8 cellular contexts compared by ENCODE assay signal in the genomic region with DNA sequence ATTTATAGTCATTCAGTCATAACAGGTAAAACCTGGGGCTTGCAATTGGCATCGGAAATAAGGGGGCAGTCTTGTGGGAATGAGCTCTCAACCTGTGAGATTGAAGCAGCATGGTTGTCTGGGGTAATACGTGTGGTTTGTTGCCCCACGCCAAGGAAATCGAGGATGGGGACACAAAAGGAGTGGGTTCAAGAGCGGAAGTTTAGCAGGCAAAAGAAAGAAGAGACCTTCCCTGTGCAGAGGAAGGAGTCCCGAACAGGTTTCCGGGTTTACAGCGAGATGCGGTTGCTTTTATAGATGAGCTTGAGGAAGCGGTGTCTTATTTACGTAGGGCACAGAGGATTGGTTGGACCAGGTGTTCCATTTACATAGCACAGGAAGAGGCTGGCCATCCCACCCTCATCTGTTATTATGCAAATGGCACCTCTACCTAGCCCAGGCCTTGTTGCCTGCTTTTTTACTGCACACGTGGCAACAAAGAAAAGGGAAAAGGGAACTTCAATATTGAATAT. TPM values are rescaled to one million over a fixed set of nuclear protein-coding genes. Genes with fewer than 3 reads are reported as not detected.
DNase-seq lines count a peak whose midpoint lies in the region; ATAC-seq and TF ChIP-seq lines count a peak whose summit lies in the region.

No MANE protein-coding gene starts in this region.

- H3K4me3 Mint-ChIP-seq in activated naive CD8-positive, alpha-beta T cell treated with anti-CD3 and anti-CD28 coated beads, Interleukin-2, amount 10 ng/mL, durations not matched to agents 7 days and 5 days: peak overlapping the region; percentile 86

- peak; percentile 98 for DNase-seq in DMS153 (lab: John Stamatoyannopoulos, UW)
- peak; percentile 33 for DNase-seq in KG1 (lab: John Stamatoyannopoulos, UW)
- peak; percentile 94 for DNase-seq in SKM-1 (lab: John Stamatoyannopoulos, UW; ENCODE audit: unreplicated experiment)
- peak; percentile 61 for DNase-seq in activated naive CD8-positive, alpha-beta T cell treated with anti-CD3 and anti-CD28 coated beads, Interleukin-2, amount 10 ng/mL, durations not matched to agents 7 days and 5 days
- DNase-seq in left lung: no peak
- peak; percentile 34 for DNase-seq in stimulated activated naive CD4-positive, alpha-beta T cell treated with Interleukin-2 at 50 U/mL for 16 hours (lab: John Stamatoyannopoulos, UW)
- no peak for DNase-seq in HPDE6-E6E7 (ENCODE audit: extremely low spot score)

- peaks cover 13% of the 10 kb centered on the region for H3K36me3 Mint-ChIP-seq in activated naive CD8-positive, alpha-beta T cell treated with anti-CD3 and anti-CD28 coated beads, Interleukin-2, amount 10 ng/mL, durations not matched to agents 7 days and 5 days

- H3K9me3 ChIP-seq in left lung: peaks cover 0 to 12% of the 10 kb centered on the region in 2 donors

- POLR2A ChIA-PET in activated naive CD8-positive, alpha-beta T cell treated with anti-CD3 and anti-CD28 coated beads, Interleukin-2, amount 10 ng/mL, durations not matched to agents 7 days and 5 days (lab: Charles Lee): interaction anchor here (0.6 to 2.2 kb wide), 27 partner anchors 9 to 567 kb away, joined by 3 to 50 read pairs (median 6); partner anchors contain the start of genes DONSON, IFNAR1, IFNGR2 and IL10RB

- peak overlapping the region; percentile 54 to 92 for H3K27ac ChIP-seq in left lung

- peaks cover 0 to 57% of the 10 kb centered on the region in 2 donors for H3K4me1 ChIP-seq in left lung

- no peak for TF ChIP-seq CTCF in left lung (IDR thresholded peaks at IDR 0.05)

- H3K27me3 Mint-ChIP-seq in activated naive CD8-positive, alpha-beta T cell treated with anti-CD3 and anti-CD28 coated beads, Interleukin-2, amount 10 ng/mL, durations not matched to agents 7 days and 5 days: no peaks in the 10 kb centered on the region

- H3K4me1 Mint-ChIP-seq in activated naive CD8-positive, alpha-beta T cell treated with anti-CD3 and anti-CD28 coated beads, Interleukin-2, amount 10 ng/mL, durations not matched to agents 7 days and 5 days: peaks cover 22% of the 10 kb centered on the region

- H3K27ac Mint-ChIP-seq in activated naive CD8-positive, alpha-beta T cell treated with anti-CD3 and anti-CD28 coated beads, Interleukin-2, amount 10 ng/mL, durations not matched to agents 7 days and 5 days: peak overlapping the region; percentile 86

- H3K4me3 ChIP-seq in left lung: peak overlapping the region in 1 of 2 donors; percentile 17

- peaks cover 11% of the 10 kb centered on the region for H3K9me3 Mint-ChIP-seq in activated naive CD8-positive, alpha-beta T cell treated with anti-CD3 and anti-CD28 coated beads, Interleukin-2, amount 10 ng/mL, durations not matched to agents 7 days and 5 days

- no peaks in the 10 kb centered on the region for H3K27me3 ChIP-seq in left lung

- peak; percentile 84 for ATAC-seq in activated naive CD8-positive, alpha-beta T cell treated with anti-CD3 and anti-CD28 coated beads, Interleukin-2, amount 10 ng/mL, durations not matched to agents 7 days and 5 days (ENCODE audit: low read depth)
- ATAC-seq in left lung (peak; percentile 14), GM21390 (IDR thresholded peaks at IDR 0.05; ENCODE audit: unreplicated experiment) (no peak)

- H3K36me3 ChIP-seq in left lung: peaks cover 0 to 10% of the 10 kb centered on the region in 2 donors

- intact Hi-C loops in left lung (cut with DNase I): no loop called here

RNA-seq across cellular contexts. Expression of gene IFNAR1, which starts 37.3 kb away (rescaled TPM):
- 10 to 100 TPM; 35.7 to 36.3 TPM for total RNA-seq in activated naive CD8-positive, alpha-beta T cell treated with anti-CD3 and anti-CD28 coated beads, Interleukin-2, amount 10 ng/mL, durations not matched to agents 7 days and 5 days
- total RNA-seq in left lung: 10 to 100 TPM; 63.4 to 71.3 TPM

RNA-seq across cellular contexts. Expression of gene IFNGR2, which starts 41.1 kb away (rescaled TPM):
- total RNA-seq in activated naive CD8-positive, alpha-beta T cell treated with anti-CD3 and anti-CD28 coated beads, Interleukin-2, amount 10 ng/mL, durations not matched to agents 7 days and 5 days: 10 to 100 TPM; 17.8 to 18.8 TPM
- total RNA-seq in left lung: 100 to 1,000 TPM in 1 of 2 donors, 10 to 100 TPM in 1; 90.8 to 116 TPM

Comparison
In these comparisons a context has a peak if more than half of its experiments do, and no peak if none do; other contexts are left out.
1. DNase-seq: peak in DMS153 (single experiment), KG1 (single experiment), SKM-1 (single experiment), activated naive CD8-positive, alpha-beta T cell treated with anti-CD3 and anti-CD28 coated beads, Interleukin-2, amount 10 ng/mL, durations not matched to agents 7 days and 5 days (single experiment) and stimulated activated naive CD4-positive, alpha-beta T cell treated with Interleukin-2 at 50 U/mL for 16 hours (single experiment); none in left lung (0 of 2) and HPDE6-E6E7 (single experiment).
2. RNA of gene IFNGR2, which starts 41.1 kb away (total RNA-seq): 90.8 to 116 TPM in left lung; 17.8 to 18.8 TPM in activated naive CD8-positive, alpha-beta T cell treated with anti-CD3 and anti-CD28 coated beads, Interleukin-2, amount 10 ng/mL, durations not matched to agents 7 days and 5 days; every median in the first group is over 4 times any median in the second.